Comparison of ENCODE assay signal across 8 cellular contexts in genomic region chr22:41947181-41948080, GRCh38. TPM values are rescaled to one million over a fixed set of nuclear protein-coding genes. Genes with fewer than 3 reads are reported as not detected.
DNase-seq lines count a peak whose midpoint lies in the region; ATAC-seq, FAIRE-seq and TF ChIP-seq lines count a peak whose summit lies in the region.

No MANE protein-coding gene starts in this region.

- no peak for TF ChIP-seq POLR2A in sigmoid colon (IDR thresholded peaks at IDR 0.05)

- H3K36me3 ChIP-seq in sigmoid colon = no peaks in the 10 kb centered on the region

- no peaks in the 10 kb centered on the region for H3K9me3 ChIP-seq in sigmoid colon

- no peaks in the 10 kb centered on the region for H3K27me3 ChIP-seq in sigmoid colon

- peak overlapping the region; percentile 83 to 89 (median 85) for H3K4me3 Mint-ChIP-seq in T-cell

- no peaks in the 10 kb centered on the region for H3K36me3 Mint-ChIP-seq in T-cell

- WGBS in sigmoid colon, 2 donors = 42 to 51% methylated on average over 33 of the region's 33 CpGs

- no peak for TF ChIP-seq CTCF in foreskin fibroblast (IDR thresholded peaks at IDR 0.05; ENCODE audit: low read depth, low read length)
- TF ChIP-seq CTCF in sigmoid colon (IDR thresholded peaks at IDR 0.05) = no peak

- peak overlapping the region; percentile 15 to 68 (median 60) for H3K27ac ChIP-seq in sigmoid colon

- ATAC-seq in GM19468 (IDR thresholded peaks at IDR 0.05; ENCODE audit: extremely low read depth, unreplicated experiment) = peak; percentile 8
- no peak for ATAC-seq in T-cell (replicated peaks in 1 of 4)
- no peak for ATAC-seq in HG03045 (IDR thresholded peaks at IDR 0.05; ENCODE audit: unreplicated experiment)

- H3K4me3 ChIP-seq in foreskin fibroblast (ENCODE audit: low read depth in 1 of 2, low read length in 2 of 2) = peak overlapping the region; percentile 59 to 86
- peak overlapping the region; percentile 45 to 72 (median 60) for H3K4me3 ChIP-seq in sigmoid colon

- no peak for TF ChIP-seq EP300 in sigmoid colon (IDR thresholded peaks at IDR 0.05)

- H3K27ac Mint-ChIP-seq in T-cell = peak overlapping the region in 1 of 2 donors; percentile 55

- no peaks in the 10 kb centered on the region for H3K27me3 Mint-ChIP-seq in T-cell

- intact Hi-C loops in sigmoid colon (cut with DNase I) = loop anchor here (2.0 kb wide), 1 partner anchor 115 kb away; the partner anchor contains the start of gene SREBF2

- H3K9me3 Mint-ChIP-seq in T-cell = no peaks in the 10 kb centered on the region

- POLR2A ChIA-PET in T-cell (lab: Charles Lee) = interaction anchor here (0.6 to 1.0 kb wide), 3 partner anchors 108 to 165 kb away, joined by 3 to 6 read pairs (median 6); partner anchors contain the start of gene SREBF2 (in 1 of the 2)

- peaks cover 0 to 17% (median 11%) of the 10 kb centered on the region in 4 donors for H3K4me1 ChIP-seq in sigmoid colon

- no peak for FAIRE-seq in urothelium cell line (lab: Jason Lieb, UNC)

- peaks cover 13 to 18% (median 15%) of the 10 kb centered on the region in 3 donors for H3K4me1 Mint-ChIP-seq in T-cell

- no peak for DNase-seq in T-cell
- DNase-seq in foreskin fibroblast = no peak
- no peak for DNase-seq in sigmoid colon
- no peak for DNase-seq in urothelium cell line (ENCODE audit: low spot score)
- no peak for DNase-seq in NCI-H1048 (lab: John Stamatoyannopoulos, UW)
- DNase-seq in RPMI8226 = no peak

- CTCF ChIA-PET in T-cell (lab: Charles Lee) = interaction anchor here in 1 of 2 donors (0.6 to 2.4 kb wide), 8 partner anchors 9 to 674 kb away, joined by 3 to 8 read pairs (median 4); partner anchors contain the start of gene SREBF2

RNA-seq across cellular contexts. Expression of gene CENPM, which starts 0.5 kb away (rescaled TPM):
- 10 to 100 TPM in 2 of 5 donors, 1 to 10 TPM in 3; 5.1 to 16.7 (median 7.9) TPM for total RNA-seq in T-cell
- 1 to 10 TPM in 3 of 4 donors, not detected in 1; 1.1 to 5.4 (median 2.5) TPM for total RNA-seq in sigmoid colon
- polyA plus RNA-seq in sigmoid colon = 10 to 100 TPM; 24.0 to 48.5 (median 35.8) TPM

RNA-seq across cellular contexts. Expression of gene TNFRSF13C, which starts 20.8 kb away (rescaled TPM):
- 10 to 100 TPM; 11.4 to 22.5 (median 15.4) TPM for total RNA-seq in T-cell
- total RNA-seq in sigmoid colon = not detected
- 10 to 100 TPM in 1 of 3 donors, 1 to 10 TPM in 1, under 1 TPM in 1; 0.23 to 23.9 (median 1.2) TPM for polyA plus RNA-seq in sigmoid colon

RNA-seq across cellular contexts. Expression of gene SEPTIN3, which starts 21.8 kb away (rescaled TPM):
- total RNA-seq in T-cell (under 1 TPM; 0.10 to 0.30 (median 0.23) TPM), sigmoid colon (1 to 10 TPM; 1.1 to 1.6 (median 1.3) TPM)
- polyA plus RNA-seq in sigmoid colon = under 1 TPM; 0.46 to 0.71 (median 0.60) TPM

RNA-seq across cellular contexts. Expression of gene SHISA8, which starts 32.6 kb away (rescaled TPM):
- 1 to 10 TPM in 1 of 5 donors, under 1 TPM in 3, not detected in 1; 0.56 to 1.2 (median 0.75) TPM for total RNA-seq in T-cell
- total RNA-seq in sigmoid colon = not detected
- polyA plus RNA-seq in sigmoid colon = under 1 TPM in 1 of 3 donors, not detected in 2; 0.12 TPM

Comparison
In these comparisons a context has a peak if more than half of its experiments do, and no peak if none do; other contexts are left out.
1. RNA of gene TNFRSF13C, which starts 20.8 kb away (total RNA-seq): 11.4 to 22.5 TPM in T-cell; not detected in sigmoid colon; every median in the first group is over 10 times any median in the second.